19 cellular contexts compared by ENCODE assay signal in the genomic region with DNA sequence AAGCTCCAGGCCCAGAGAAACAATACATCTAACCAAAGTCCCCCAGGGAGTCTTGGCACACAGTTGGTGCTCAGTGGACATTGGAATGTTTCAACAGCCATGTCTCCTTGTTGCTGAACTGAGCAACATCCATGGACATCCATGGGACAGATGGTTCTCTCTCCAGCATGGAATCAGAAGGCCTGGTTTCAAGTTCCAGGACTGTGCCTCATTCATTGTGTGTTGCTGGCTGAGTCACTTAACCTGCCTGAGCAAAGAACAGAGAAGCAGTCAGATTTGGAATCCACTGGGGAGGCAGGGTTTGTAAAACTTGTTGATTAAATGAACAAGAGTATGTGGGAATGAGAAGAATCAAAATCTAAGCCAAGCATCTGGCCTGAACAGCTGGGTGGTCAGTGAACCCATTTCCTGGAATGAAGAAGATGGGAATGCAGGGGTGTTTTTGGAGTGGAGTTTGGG.
DNase-seq lines count a peak whose midpoint lies in the region; ATAC-seq, FAIRE-seq and TF ChIP-seq lines count a peak whose summit lies in the region.
"Had no signal": no experiment of that assay in that cellular context is flagged by ENCODE, and none has a peak within 500 bp of the region (broad histone marks: within the 10 kb centered on the region; RNA-seq: fewer than 3 reads in every experiment).

No MANE protein-coding gene starts in this region.

- no peaks in the 10 kb centered on the region for H3K9me3 ChIP-seq in heart left ventricle
- H3K9me3 ChIP-seq in mammary epithelial cell (replicated peaks; ENCODE audit: insufficient read depth, low read length): no peaks in the 10 kb centered on the region
- H3K9me3 ChIP-seq: colonic mucosa, mucosa of descending colon had no signal

- BruUV-seq in mammary epithelial cell (replicated peaks; lab: Mats Ljungman, UMichigan): no TSS peak

- in situ Hi-C loops in mammary epithelial cell (cut with MboI; ENCODE audit: low sequenced_read_pairs in 2 of 2): no loop called here

- dilution Hi-C loops in mammary epithelial cell (cut with HindIII; ENCODE audit: low sequenced_read_pairs): no loop called here

- no peaks in the 10 kb centered on the region for H3K4me1 Mint-ChIP-seq in activated CD8-positive, alpha-beta T cell treated with anti-CD3 and anti-CD28 coated beads for 36 hours (ENCODE audit: low read depth)
- H3K4me1 Mint-ChIP-seq in GM23338: peaks cover 9% of the 10 kb centered on the region; the same call in 2 of the 3 replicates

- POLR2A ChIA-PET in activated CD8-positive, alpha-beta T cell treated with anti-CD3 and anti-CD28 coated beads for 36 hours (lab: Charles Lee): interaction anchor here (1.0 kb wide), 1 partner anchor 318 kb away, joined by 3 read pairs; no protein-coding TSS in a partner anchor

- H3K4me3 ChIP-seq in heart left ventricle: no peak overlapping the region
- no peak overlapping the region for H3K4me3 ChIP-seq in mammary epithelial cell (replicated peaks in 1 of 3; ENCODE audit: insufficient read depth in 1 of 3, low read depth in 2 of 3, low read length in 3 of 3)
- H3K4me3 ChIP-seq in fibroblast of the aortic adventitia (ENCODE audit: low read depth, low read length): no peak overlapping the region
- H3K4me3 ChIP-seq in GM23338: no peak overlapping the region
- H3K4me3 ChIP-seq: colonic mucosa, mucosa of descending colon had no signal

- intact Hi-C loops in heart left ventricle (cut with DNase I): loop anchor here in 1 of 10 donors (10.0 kb wide), 1 partner anchor 422 kb away; no protein-coding TSS in a partner anchor
- intact Hi-C loops in cardiac septum (cut with DNase I): loop anchor here (5.0 kb wide), 1 partner anchor 719 kb away; no protein-coding TSS in a partner anchor
- intact Hi-C loops in mammary epithelial cell (cut with micrococcal nuclease): loop anchor here (10.0 kb wide), 2 partner anchors 442 to 1082 kb away; no protein-coding TSS in a partner anchor
- intact Hi-C loops in activated CD8-positive, alpha-beta T cell treated with anti-CD3 and anti-CD28 coated beads for 36 hours (cut with micrococcal nuclease): no loop called here

- no peaks in the 10 kb centered on the region for H3K9me2 ChIP-seq in GM23338 (ENCODE audit: insufficient read depth)

- no peaks in the 10 kb centered on the region for H3K36me3 Mint-ChIP-seq in activated CD8-positive, alpha-beta T cell treated with anti-CD3 and anti-CD28 coated beads for 36 hours (ENCODE audit: low read depth)
- H3K36me3 Mint-ChIP-seq in GM23338 (ENCODE audit: low read depth): no peaks in the 10 kb centered on the region
- H3K36me3 Mint-ChIP-seq: CD8-positive, alpha-beta T cell had no signal

- H3K27me3 ChIP-seq in heart left ventricle (no peaks in the 10 kb centered on the region), mammary epithelial cell (ENCODE audit: insufficient read depth, low read length) (no peaks in the 10 kb centered on the region), GM23338 (ENCODE audit: insufficient read depth) (no peaks in the 10 kb centered on the region)
- H3K27me3 ChIP-seq: colonic mucosa had no signal

- no peaks in the 10 kb centered on the region for H4K20me1 ChIP-seq in mammary epithelial cell (ENCODE audit: insufficient read depth, low read length)
- H4K20me1 ChIP-seq in GM23338 (replicated peaks; ENCODE audit: insufficient read depth): no peaks in the 10 kb centered on the region

- TF ChIP-seq CTCF in heart left ventricle (IDR thresholded peaks at IDR 0.05) (no peak), mammary epithelial cell (conservative IDR thresholded peaks at IDR 0.05 in 1 of 2, IDR thresholded peaks at IDR 0.05 in 1 of 2; ENCODE audit: extremely low read depth in 1 of 2, insufficient read depth in 1 of 2, low read depth in 1 of 2, low read length in 2 of 2) (no peak), fibroblast of the aortic adventitia (IDR thresholded peaks at IDR 0.05; ENCODE audit: insufficient read depth, low read length) (no peak), GM23338 (conservative IDR thresholded peaks at IDR 0.05; ENCODE audit: low read depth in 2 of 2) (no peak)
- TF ChIP-seq CTCF in activated CD8-positive, alpha-beta T cell treated with anti-CD3 and anti-CD28 coated beads for 36 hours (IDR thresholded peaks at IDR 0.05): no peak

- ATAC-seq in heart left ventricle: peak in 3 of 4 donors; percentile 48 to 71 (median 63)
- ATAC-seq in activated CD8-positive, alpha-beta T cell treated with anti-CD3 and anti-CD28 coated beads for 36 hours: no peak
- no peak for ATAC-seq in GM23338
- ATAC-seq: CD8-positive, alpha-beta T cell; mucosa of descending colon; sciatic nerve had no signal

- H3K4me2 ChIP-seq in mammary epithelial cell (ENCODE audit: insufficient read depth, low read depth, low read length): peak overlapping the region; percentile 45
- H3K4me2 ChIP-seq in GM23338: no peak overlapping the region

- H3K9me3 Mint-ChIP-seq in activated CD8-positive, alpha-beta T cell treated with anti-CD3 and anti-CD28 coated beads for 36 hours: no peaks in the 10 kb centered on the region
- H3K9me3 Mint-ChIP-seq in GM23338: peaks cover 3% of the 10 kb centered on the region
- H3K9me3 Mint-ChIP-seq: CD8-positive, alpha-beta T cell had no signal

- peak; percentile 44 for FAIRE-seq in urothelium cell line (lab: Jason Lieb, UNC)
- FAIRE-seq: A204.1 had no signal

- CTCF ChIA-PET in mammary epithelial cell (lab: Charles Lee; ENCODE audit: low non-redundant PET): interaction anchor here (0.8 kb wide), 1 partner anchor 727 kb away, joined by 4 read pairs; no protein-coding TSS in a partner anchor
- CTCF ChIA-PET in activated CD8-positive, alpha-beta T cell treated with anti-CD3 and anti-CD28 coated beads for 36 hours (lab: Charles Lee): interaction anchor here (3.2 kb wide), 1 partner anchor 317 kb away, joined by 22 read pairs; no protein-coding TSS in a partner anchor

- H2AFZ ChIP-seq in mammary epithelial cell (ENCODE audit: low read depth, low read length): peak overlapping the region; percentile 71
- no peak overlapping the region for H2AFZ ChIP-seq in GM23338

- no peaks in the 10 kb centered on the region for H3K36me3 ChIP-seq in heart left ventricle
- H3K36me3 ChIP-seq in mammary epithelial cell (ENCODE audit: insufficient read depth, low read length): no peaks in the 10 kb centered on the region
- H3K36me3 ChIP-seq in GM23338 (ENCODE audit: insufficient read depth): no peaks in the 10 kb centered on the region
- H3K36me3 ChIP-seq: colonic mucosa had no signal

- no peak overlapping the region for H3K27ac ChIP-seq in heart left ventricle
- H3K27ac ChIP-seq in mammary epithelial cell (ENCODE audit: insufficient read depth, low read depth, low read length): peak overlapping the region; percentile 99
- H3K27ac ChIP-seq in GM23338 (ENCODE audit: low read depth): no peak overlapping the region
- H3K27ac ChIP-seq: colonic mucosa had no signal

- H3K79me2 ChIP-seq in mammary epithelial cell (ENCODE audit: insufficient read depth, low read length) (no peaks in the 10 kb centered on the region), GM23338 (replicated peaks; ENCODE audit: insufficient read depth) (no peaks in the 10 kb centered on the region)

- no peak for DNase-seq in heart left ventricle
- no peak for DNase-seq in cardiac septum (ENCODE audit: low spot score)
- DNase-seq in mammary epithelial cell: peak; percentile 92
- DNase-seq in fibroblast of the aortic adventitia (ENCODE audit: low read depth): peak; percentile 95
- DNase-seq in urothelium cell line (ENCODE audit: low spot score): no peak
- no peak for DNase-seq in NCI-H748 treated with DMSO at 0.1 percent for 48 hours (lab: John Stamatoyannopoulos, UW)
- DNase-seq in activated CD8-positive, alpha-beta T cell treated with anti-CD3 and anti-CD28 coated beads for 36 hours: no peak
- DNase-seq in GM23338 (ENCODE audit: low spot score): no peak
- DNase-seq: activated CD4-positive, CD25-positive, alpha-beta regulatory T cell; amniotic stem cell; CD8-positive, alpha-beta T cell; colonic mucosa; DND-41; hippocampal formation; mucosa of descending colon; NCI-H2029; stimulated activated CD4-positive, alpha-beta T cell treated with anti-CD3 and anti-CD28 coated beads, Interleukin-2, amount 100 ng/mL, for 24 hours had no signal

- H3K9ac ChIP-seq in mammary epithelial cell (ENCODE audit: insufficient read depth, low read length): peak overlapping the region; percentile 26

- no peaks in the 10 kb centered on the region for H3F3A ChIP-seq in GM23338 (replicated peaks; ENCODE audit: low read depth)

- H3K27me3 Mint-ChIP-seq in activated CD8-positive, alpha-beta T cell treated with anti-CD3 and anti-CD28 coated beads for 36 hours: peaks cover 6% of the 10 kb centered on the region
- H3K27me3 Mint-ChIP-seq in GM23338 (ENCODE audit: insufficient read depth, low read depth, poor library complexity): no peaks in the 10 kb centered on the region

- no peak for TF ChIP-seq POLR2A in heart left ventricle (IDR thresholded peaks at IDR 0.05)

- H3K27ac Mint-ChIP-seq in activated CD8-positive, alpha-beta T cell treated with anti-CD3 and anti-CD28 coated beads for 36 hours: no peak overlapping the region
- no peak overlapping the region for H3K27ac Mint-ChIP-seq in GM23338
- H3K27ac Mint-ChIP-seq: CD8-positive, alpha-beta T cell had no signal

- H3K4me1 ChIP-seq in heart left ventricle (peaks cover 0 to 26% (median 0%) of the 10 kb centered on the region in 12 donors), mammary epithelial cell (ENCODE audit: insufficient read depth, low read length) (peaks cover 79% of the 10 kb centered on the region), GM23338 (ENCODE audit: insufficient read depth) (no peaks in the 10 kb centered on the region)
- H3K4me1 ChIP-seq: colonic mucosa had no signal

- H3K4me3 Mint-ChIP-seq in activated CD8-positive, alpha-beta T cell treated with anti-CD3 and anti-CD28 coated beads for 36 hours: no peak overlapping the region
- H3K4me3 Mint-ChIP-seq in GM23338: no peak overlapping the region
- H3K4me3 Mint-ChIP-seq: CD8-positive, alpha-beta T cell had no signal

Comparison
In these comparisons a context has a peak if more than half of its experiments do, and no peak if none do; other contexts are left out.
1. ATAC-seq: peak in heart left ventricle (3 of 4); none in activated CD8-positive, alpha-beta T cell treated with anti-CD3 and anti-CD28 coated beads for 36 hours (single experiment) and GM23338 (single experiment).
2. DNase-seq: peak in mammary epithelial cell (single experiment) and fibroblast of the aortic adventitia (single experiment); none in heart left ventricle (0 of 5), cardiac septum (single experiment), urothelium cell line (single experiment), NCI-H748 treated with DMSO at 0.1 percent for 48 hours (single experiment), activated CD8-positive, alpha-beta T cell treated with anti-CD3 and anti-CD28 coated beads for 36 hours (single experiment) and GM23338 (single experiment).